ENCODE assay signal across 1 cellular context in genomic region chr17:20156196-20157077, GRCh38.
TF ChIP-seq lines count a peak whose summit lies in the region.

No MANE protein-coding gene starts in this region.

TF ChIP-seq in K562, 482 proteins besides CTCF, POLR2A, EP300 and RAD21 (continued from another document):
- TF ChIP-seq TSHZ1 (CRISPR knock-in tag; IDR thresholded peaks at IDR 0.05) (no peak), DDX20 (tag; IDR thresholded peaks at IDR 0.05; ENCODE audit: low read depth) (no peak), ZBTB7A (IDR thresholded peaks at IDR 0.05; ENCODE audit: borderline replicate concordance, control insufficient read depth, low read depth, low read length) (peak; percentile 65; the same call in 1 of the 2 replicates), FOXP1 (CRISPR knock-in tag; IDR thresholded peaks at IDR 0.05) (no peak), UBTF (IDR thresholded peaks at IDR 0.05; ENCODE audit: borderline replicate concordance in 1 of 2, low read depth in 2 of 2, low read length in 2 of 2) (0 out of 4 replicates have a peak, but pooled peaks of 1 of the 2 experiments have one; percentile 44), ZNF707 (CRISPR knock-in tag; conservative IDR thresholded peaks at IDR 0.05) (no peak), NR2C1 (IDR thresholded peaks at IDR 0.05) (no peak), NR2C1 (tag; IDR thresholded peaks at IDR 0.05) (no peak), PRMT5 (CRISPR knock-in tag; IDR thresholded peaks at IDR 0.05) (no peak), NCOA1 (IDR thresholded peaks at IDR 0.05; ENCODE audit: low read depth) (no peak), SIN3A (IDR thresholded peaks at IDR 0.05; ENCODE audit: borderline replicate concordance in 2 of 2, control insufficient read depth in 1 of 2, low read depth in 2 of 2, low read length in 2 of 2) (peak in 1 of 2 experiments; percentile 25; a peak in 1 of 4 replicates), SIN3B (IDR thresholded peaks at IDR 0.05; ENCODE audit: low read depth) (no peak)
